ENCODE assay signal across 21 cellular contexts in genomic region chr10:47038881-47039557, GRCh38.
DNase-seq lines count a peak whose midpoint lies in the region; ATAC-seq, FAIRE-seq and TF ChIP-seq lines count a peak whose summit lies in the region.
"Had no signal": no experiment of that assay in that cellular context is flagged by ENCODE, and none has a peak within 500 bp of the region (broad histone marks: within the 10 kb centered on the region; RNA-seq: fewer than 3 reads in every experiment).

No MANE protein-coding gene starts in this region.

- H3K36me3 ChIP-seq in left ventricle myocardium inferior (no peaks in the 10 kb centered on the region), K562 (ENCODE audit: control insufficient read depth, insufficient read depth, low read length) (no peaks in the 10 kb centered on the region), sigmoid colon (no peaks in the 10 kb centered on the region)
- H3K36me3 ChIP-seq: cardiac muscle cell, suprapubic skin had no signal

- H3K4me3 ChIP-seq in left ventricle myocardium inferior (no peak overlapping the region), K562 (no peak overlapping the region), sigmoid colon (no peak overlapping the region)
- H3K4me3 ChIP-seq: A549, cardiac muscle cell, dorsolateral prefrontal cortex, mucosa of descending colon, suprapubic skin had no signal

- no TSS peak for BruUV-seq in K562 (replicated peaks; lab: Mats Ljungman, UMichigan)

- no peak overlapping the region for H2AFZ ChIP-seq in K562 (ENCODE audit: low read depth, low read length)

- no peak overlapping the region for H3K27ac ChIP-seq in left ventricle myocardium inferior (replicated peaks)
- H3K27ac ChIP-seq in K562 (ENCODE audit: extremely low read depth, low read depth, low read length): no peak overlapping the region
- H3K27ac ChIP-seq in sigmoid colon: no peak overlapping the region
- H3K27ac ChIP-seq: A549, cardiac muscle cell, dorsolateral prefrontal cortex, KMS-11, suprapubic skin had no signal

- in situ Hi-C loops in K562 (cut with MboI): loop anchor here (10.0 kb wide), 1 partner anchor 276 kb away; no protein-coding TSS in a partner anchor

- DNase-seq in Right ventricle myocardium inferior (ENCODE audit: missing footprints) (peak; percentile 57), left ventricle myocardium inferior (no peak), K562 (ENCODE audit: extremely low read depth in 1 of 4, low spot score in 3 of 4) (peak in 3 of 4 experiments; percentile 16 to 61 (median 50)), left lobe of liver (ENCODE audit: low spot score) (no peak), sigmoid colon (peak; percentile 25), DMS53 (lab: John Stamatoyannopoulos, UW) (no peak), DMS153 treated with DMSO at 0.1 percent for 48 hours (lab: John Stamatoyannopoulos, UW; ENCODE audit: unreplicated experiment) (no peak), immature natural killer cell (no peak)
- DNase-seq: activated CD4-positive, alpha-beta T cell treated with anti-CD3 and anti-CD28 coated beads for 36 hours; foreskin melanocyte; HCEC 1CT; kidney glomerular epithelial cell; NCI-H1048; NCI-H2081 treated with DMSO at 0.1 percent for 48 hours had no signal

- no peak for TF ChIP-seq POLR2A in K562 (conservative IDR thresholded peaks at IDR 0.05)
- TF ChIP-seq POLR2A in sigmoid colon (IDR thresholded peaks at IDR 0.05): no peak

- TF ChIP-seq RAD21 in K562 (CRISPR knock-in tag; conservative IDR thresholded peaks at IDR 0.05 in 1 of 2, IDR thresholded peaks at IDR 0.05 in 1 of 2): no peak

- ATAC-seq in Right ventricle myocardium inferior: no peak
- peak; percentile 56 for ATAC-seq in K562
- peak; percentile 53 for ATAC-seq in left lobe of liver
- ATAC-seq: A549; activated CD4-positive, alpha-beta T cell treated with anti-CD3 and anti-CD28 coated beads for 36 hours; mucosa of descending colon had no signal

- no peaks in the 10 kb centered on the region for H3K79me2 ChIP-seq in K562 (ENCODE audit: control insufficient read depth, insufficient read depth, low read length)

- CTCF ChIA-PET in K562 (lab: Yijun Ruan, JAX; ENCODE audit: low intra/inter-chr PET ratio): interaction anchor here (1.1 kb wide), 1 partner anchor 9 kb away, joined by 3 read pairs; no protein-coding TSS in a partner anchor

- no peaks in the 10 kb centered on the region for H3K4me1 Mint-ChIP-seq in immature natural killer cell
- H3K4me1 Mint-ChIP-seq: activated CD4-positive, alpha-beta T cell treated with anti-CD3 and anti-CD28 coated beads for 36 hours had no signal

- no peaks in the 10 kb centered on the region for H3K9me3 Mint-ChIP-seq in immature natural killer cell

- WGBS in K562 (ENCODE audit: insufficient coverage, low coverage, missing lambda C conversion rate): 1% methylated on average over 12 of the region's 12 CpGs
- WGBS in sigmoid colon, 2 donors: 68 to 75% methylated on average over 12 of the region's 12 CpGs

- peaks cover 12% of the 10 kb centered on the region for H3K27me3 ChIP-seq in left ventricle myocardium inferior (ENCODE audit: low read depth)
- H3K27me3 ChIP-seq in K562 (ENCODE audit: control insufficient read depth in 2 of 2, insufficient read depth in 2 of 2, low read length in 2 of 2): peaks cover 9 to 81% of the 10 kb centered on the region in 2 experiments; a peak in 4 of 5 replicates
- no peaks in the 10 kb centered on the region for H3K27me3 ChIP-seq in sigmoid colon
- H3K27me3 ChIP-seq: cardiac muscle cell, dorsolateral prefrontal cortex, suprapubic skin had no signal

- peaks cover 6% of the 10 kb centered on the region for H3K4me1 ChIP-seq in left ventricle myocardium inferior
- no peaks in the 10 kb centered on the region; a peak in 2 of 5 replicates for H3K4me1 ChIP-seq in K562 (replicated peaks in 1 of 2; ENCODE audit: control insufficient read depth in 2 of 2, insufficient read depth in 2 of 2, low read length in 2 of 2)
- H3K4me1 ChIP-seq in sigmoid colon: no peaks in the 10 kb centered on the region
- H3K4me1 ChIP-seq: A549 had no signal

- TF ChIP-seq EP300 in K562 (IDR thresholded peaks at IDR 0.05; ENCODE audit: low read length) (no peak), sigmoid colon (IDR thresholded peaks at IDR 0.05) (no peak)

- POLR2A ChIA-PET in K562 (lab: Yijun Ruan, JAX): interaction anchor here (1.6 kb wide), 1 partner anchor 9 kb away, joined by 3 read pairs; no protein-coding TSS in a partner anchor

- H3K27me3 Mint-ChIP-seq in immature natural killer cell (ENCODE audit: low read depth in 3 of 3): peaks cover 0 to 5% (median 0%) of the 10 kb centered on the region in 3 donors
- H3K27me3 Mint-ChIP-seq: activated CD4-positive, alpha-beta T cell treated with anti-CD3 and anti-CD28 coated beads for 36 hours had no signal

- H3K4me3 Mint-ChIP-seq in immature natural killer cell: no peak overlapping the region
- H3K4me3 Mint-ChIP-seq: activated CD4-positive, alpha-beta T cell treated with anti-CD3 and anti-CD28 coated beads for 36 hours had no signal

- H3K9me1 ChIP-seq in K562 (ENCODE audit: control insufficient read depth, insufficient read depth, low read length): no peaks in the 10 kb centered on the region

- H3K9me3 ChIP-seq in left ventricle myocardium inferior (replicated peaks) (no peaks in the 10 kb centered on the region), K562 (replicated peaks; ENCODE audit: control insufficient read depth, insufficient read depth, low read depth, low read length) (no peaks in the 10 kb centered on the region), sigmoid colon (no peaks in the 10 kb centered on the region)
- H3K9me3 ChIP-seq: A549, mucosa of descending colon, suprapubic skin had no signal

- H3K27ac Mint-ChIP-seq in immature natural killer cell: no peak overlapping the region
- H3K27ac Mint-ChIP-seq: activated CD4-positive, alpha-beta T cell treated with anti-CD3 and anti-CD28 coated beads for 36 hours had no signal

- H4K20me1 ChIP-seq in K562 (replicated peaks; ENCODE audit: control insufficient read depth, insufficient read depth, low read length): peaks cover 11% of the 10 kb centered on the region

- TF ChIP-seq CTCF in left ventricle myocardium inferior (IDR thresholded peaks at IDR 0.05; ENCODE audit: borderline replicate concordance) (no peak), K562 (IDR thresholded peaks at IDR 0.05 in 2 of 3, conservative IDR thresholded peaks at IDR 0.05 in 1 of 3; ENCODE audit: insufficient read depth in 2 of 3, low read depth in 1 of 3, low read length in 3 of 3) (no peak), sigmoid colon (IDR thresholded peaks at IDR 0.05) (no peak)

- intact Hi-C loops in Right ventricle myocardium inferior (cut with DNase I): no loop called here
- intact Hi-C loops in left ventricle myocardium inferior (cut with micrococcal nuclease): no loop called here
- intact Hi-C loops in K562 (cut with micrococcal nuclease): no loop called here
- intact Hi-C loops in sigmoid colon (cut with DNase I): no loop called here

- H3K4me2 ChIP-seq in K562 (ENCODE audit: insufficient read depth, low read length): no peak overlapping the region
- H3K4me2 ChIP-seq: A549, KMS-11 had no signal

- H3K9ac ChIP-seq in K562 (ENCODE audit: insufficient read depth in 1 of 2, low read depth in 2 of 2, low read length in 2 of 2): no peak overlapping the region
- H3K9ac ChIP-seq: KMS-11 had no signal

- peak; percentile 70 for FAIRE-seq in K562 (lab: Jason Lieb, UNC)
- FAIRE-seq: A549, TTC549 had no signal

- H3K36me3 Mint-ChIP-seq in immature natural killer cell: no peaks in the 10 kb centered on the region

TF ChIP-seq in K562, 482 proteins besides CTCF, POLR2A, EP300 and RAD21:
- TF ChIP-seq CBFA2T2 (conservative IDR thresholded peaks at IDR 0.05) (peak; percentile 14; the same call in 1 of the 2 replicates), CEBPB (tag; IDR thresholded peaks at IDR 0.05) (0 out of 2 replicates have a peak, but pooled peaks have one; percentile 27), OTX1 (CRISPR knock-in tag; IDR thresholded peaks at IDR 0.05) (no peak), TAF9B (IDR thresholded peaks at IDR 0.05; ENCODE audit: partially characterized antibody) (no peak), TAL1 (IDR thresholded peaks at IDR 0.05) (peak; percentile 35; the same call in 1 of the 2 replicates), CBFA2T3 (IDR thresholded peaks at IDR 0.05) (peak; percentile 60), ZFP36 (IDR thresholded peaks at IDR 0.05; ENCODE audit: low read depth, low read length, partially characterized antibody) (peak; percentile 40), KDM1A (IDR thresholded peaks at IDR 0.05) (peak in 1 of 2 experiments; percentile 45; a peak in 1 of 4 replicates)

Comparison
In these comparisons a context has a peak if more than half of its experiments do, and no peak if none do; other contexts are left out.
1. DNase-seq: peak in Right ventricle myocardium inferior (single experiment), K562 (3 of 4) and sigmoid colon (single experiment); none in left ventricle myocardium inferior (single experiment), left lobe of liver (single experiment), DMS53 (single experiment), DMS153 treated with DMSO at 0.1 percent for 48 hours (single experiment) and immature natural killer cell (0 of 3).